1 cellular context compared by ENCODE assay signal in the genomic region with DNA sequence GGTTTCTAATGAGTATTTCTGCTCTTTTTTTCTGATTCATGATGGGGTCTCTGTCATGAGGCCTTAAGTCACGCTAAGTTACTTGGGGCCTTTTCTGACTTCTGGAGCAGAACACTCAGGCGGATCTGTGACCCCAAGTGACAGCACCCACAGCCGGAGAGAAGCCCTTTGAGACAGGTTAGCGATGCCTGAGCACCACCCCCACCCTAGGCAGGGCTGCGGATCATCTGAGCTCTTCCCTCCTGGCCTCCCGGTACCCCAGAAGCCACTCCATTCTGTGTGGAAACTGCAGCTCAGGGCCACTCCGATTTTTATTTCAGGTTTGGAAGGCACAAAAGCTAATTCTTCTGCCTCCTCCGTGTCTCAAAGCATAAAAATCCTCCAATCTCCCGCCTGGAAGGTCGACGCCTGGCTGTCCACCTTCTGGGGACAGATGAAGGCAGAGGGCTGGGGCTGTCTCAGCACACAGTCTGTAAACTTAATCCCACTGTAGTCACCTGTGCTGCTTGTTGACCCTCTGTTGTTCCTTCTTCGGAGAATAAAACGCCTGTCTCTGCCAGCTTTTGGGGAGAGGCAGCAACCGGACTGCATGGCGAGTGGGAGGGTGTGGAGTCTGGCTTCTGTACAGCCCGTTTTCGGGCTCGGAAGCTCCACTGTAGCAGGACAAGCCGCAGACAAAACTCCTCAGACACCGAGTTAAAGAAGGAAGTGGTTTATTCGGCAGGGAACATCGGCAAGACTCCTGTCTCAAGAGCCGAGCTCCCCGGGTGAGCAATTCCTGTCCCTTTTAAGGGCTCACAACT.
TF ChIP-seq lines count a peak whose summit lies in the region.

No MANE protein-coding gene starts in this region.

TF ChIP-seq in HEK293, 187 proteins besides CTCF, POLR2A, EP300 and RAD21:
- TF ChIP-seq ZNF791 (tag by site-specific recombination; IDR thresholded peaks at IDR 0.05) (no peak), ZNF561 (tag by site-specific recombination; IDR thresholded peaks at IDR 0.05; ENCODE audit: borderline replicate concordance) (no peak), ZBTB8A (tag by site-specific recombination; IDR thresholded peaks at IDR 0.05) (0 out of 2 replicates have a peak, but pooled peaks have one; percentile 19)
TF ChIP-seq in HEK293: peak in this region for 1.
